ENCODE assay signal across 32 cellular contexts in the genomic region with DNA sequence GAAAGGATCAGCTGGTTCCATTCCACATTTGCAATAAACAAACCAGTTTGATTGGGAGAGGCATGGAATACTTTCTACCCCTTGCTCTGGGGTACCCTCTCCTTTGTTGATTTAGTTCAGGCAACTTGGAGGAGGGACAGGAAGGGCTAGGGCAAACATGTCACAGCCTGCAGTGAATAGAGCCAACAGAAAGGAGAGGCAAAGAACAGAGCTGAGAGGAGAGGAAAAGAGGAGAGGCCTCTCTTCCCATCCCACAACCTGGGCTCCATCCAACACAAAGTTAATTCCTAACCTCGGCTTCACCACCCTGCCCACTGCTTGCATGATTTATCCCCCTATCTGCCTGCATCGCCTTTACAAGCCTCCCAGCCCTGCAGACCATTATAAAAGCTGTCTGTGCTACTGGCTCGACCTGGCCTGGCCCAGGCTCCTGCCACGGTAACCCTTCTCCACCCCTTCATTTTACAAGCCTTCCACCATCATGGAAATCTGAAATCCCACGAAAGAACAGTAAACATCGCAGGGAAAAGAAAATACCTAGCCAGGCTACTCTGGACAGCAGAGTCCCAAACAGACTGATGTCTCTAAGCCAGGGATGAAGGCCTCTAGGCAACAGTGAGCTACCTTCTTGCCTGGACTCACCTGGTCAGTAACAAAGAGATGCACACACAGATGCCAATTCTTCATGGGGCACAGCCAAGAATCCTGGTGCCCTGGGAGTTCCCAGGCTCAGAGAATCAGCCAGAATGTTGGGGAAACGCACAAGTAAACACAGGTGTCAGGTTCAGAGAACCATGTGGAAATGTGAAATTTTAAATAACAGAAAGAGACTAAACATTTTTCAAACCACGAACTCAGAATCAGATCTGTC. TPM values are rescaled to one million over a fixed set of nuclear protein-coding genes. Genes with fewer than 3 reads are reported as not detected.
DNase-seq lines count a peak whose midpoint lies in the region; ATAC-seq and TF ChIP-seq lines count a peak whose summit lies in the region.
"Had no signal": no experiment of that assay in that cellular context is flagged by ENCODE, and none has a peak within 500 bp of the region (broad histone marks: within the 10 kb centered on the region; RNA-seq: fewer than 3 reads in every experiment).

No MANE protein-coding gene starts in this region.

- H3K9me3 ChIP-seq in colonic mucosa (no peaks in the 10 kb centered on the region), liver (ENCODE audit: control insufficient read depth in 4 of 4, low read length in 3 of 4) (no peaks in the 10 kb centered on the region), upper lobe of right lung (no peaks in the 10 kb centered on the region), Peyer's patch (no peaks in the 10 kb centered on the region), tibial artery (no peaks in the 10 kb centered on the region)
- H3K9me3 ChIP-seq: BLaER1, MG63, ovary, right atrium auricular region, SJCRH30, spleen had no signal

- no peaks in the 10 kb centered on the region for H3K36me3 ChIP-seq in colonic mucosa
- no peaks in the 10 kb centered on the region for H3K36me3 ChIP-seq in liver (ENCODE audit: control insufficient read depth in 4 of 4, insufficient read depth in 3 of 4, low read depth in 1 of 4, low read length in 3 of 4)
- no peaks in the 10 kb centered on the region for H3K36me3 ChIP-seq in upper lobe of right lung
- H3K36me3 ChIP-seq in Peyer's patch: peaks cover 0 to 5% (median 0%) of the 10 kb centered on the region in 3 donors
- no peaks in the 10 kb centered on the region for H3K36me3 ChIP-seq in tibial artery
- H3K36me3 ChIP-seq: BLaER1, cardiac muscle cell, MG63, ovary, right atrium auricular region, SJCRH30 had no signal

- peak; percentile 20 for ATAC-seq in Right ventricle myocardium superior (ENCODE audit: poor library complexity)
- no peak for ATAC-seq in Right ventricle myocardium inferior
- ATAC-seq in upper lobe of right lung: peak; percentile 33
- ATAC-seq: T-cell had no signal

- TF ChIP-seq CTCF in colonic mucosa (IDR thresholded peaks at IDR 0.05): no peak
- TF ChIP-seq CTCF in liver (IDR thresholded peaks at IDR 0.05; ENCODE audit: low read depth, low read length, missing input control): peak; percentile 9
- no peak for TF ChIP-seq CTCF in upper lobe of right lung (IDR thresholded peaks at IDR 0.05)
- peak in 3 of 6 experiments; percentile 26 to 29 (median 27) for TF ChIP-seq CTCF in Peyer's patch (IDR thresholded peaks at IDR 0.05)
- no peak for TF ChIP-seq CTCF in tibial artery (IDR thresholded peaks at IDR 0.05)

- H3K9ac ChIP-seq in colonic mucosa (ENCODE audit: low read depth in 2 of 2, low read length in 2 of 2) (peak overlapping the region in 1 of 2 donors; percentile 76), liver (ENCODE audit: low read depth in 1 of 2, low read length in 2 of 2) (no peak overlapping the region)

- 30% methylated on average over 8 of the region's 8 CpGs for WGBS in liver

- H3K4me1 ChIP-seq in colonic mucosa (peaks cover 12% of the 10 kb centered on the region), liver (ENCODE audit: control insufficient read depth in 4 of 4, insufficient read depth in 4 of 4, low read length in 3 of 4) (peaks cover 2 to 42% (median 27%) of the 10 kb centered on the region in 4 donors), upper lobe of right lung (peaks cover 16% of the 10 kb centered on the region), Peyer's patch (peaks cover 0 to 31% (median 0%) of the 10 kb centered on the region in 4 donors), tibial artery (peaks cover 0 to 13% (median 4%) of the 10 kb centered on the region in 4 donors)
- H3K4me1 ChIP-seq: SJCRH30, spleen had no signal

- DNase-seq in Right ventricle myocardium superior (no peak), Right ventricle myocardium inferior (ENCODE audit: missing footprints) (no peak), colonic mucosa (peak; percentile 89), upper lobe of right lung (no peak), cerebellar nuclear complex (lab: John Stamatoyannopoulos, UW) (no peak), Peyer's patch (no peak), tibial artery (no peak)
- DNase-seq: activated CD4-positive, alpha-beta T cell treated with anti-CD3 and anti-CD28 coated beads, Interleukin-2, amount 50 U/mL, for 48 hours; activated CD4-positive, CD25-positive, alpha-beta regulatory T cell; activated naive CD4-positive, alpha-beta T cell treated with Interleukin-2 at 50 U/mL for 16 hours; amygdala; Calu3; endodermal cell; KG1; MG63; NCI-H2081; NK-92 treated with Interleukin-12 subunit alpha and Interleukin-12 subunit beta, amount 100 ng/mL, for 24 hours; ovary; PC-9; SJCRH30; spleen; stimulated activated CD4-positive, alpha-beta T cell treated with anti-CD3 and anti-CD28 coated beads, Interleukin-2, amount 100 ng/mL, for 48 hours; T-cell had no signal

- peak; percentile 44 to 59 for TF ChIP-seq RAD21 in liver (IDR thresholded peaks at IDR 0.05)

- intact Hi-C loops in Right ventricle myocardium superior (cut with DNase I): loop anchor here (5.0 kb wide), 1 partner anchor 40 kb away; no protein-coding TSS in a partner anchor
- intact Hi-C loops in Right ventricle myocardium inferior (cut with DNase I): no loop called here
- intact Hi-C loops in colonic mucosa (cut with DNase I): loop anchor here (5.0 kb wide), 1 partner anchor 45 kb away; no protein-coding TSS in a partner anchor
- intact Hi-C loops in upper lobe of right lung (cut with DNase I): no loop called here
- intact Hi-C loops in tibial artery (cut with DNase I; ENCODE audit: low total_unique reads): no loop called here

- H3K27ac ChIP-seq in colonic mucosa: peak overlapping the region; percentile 77
- peak overlapping the region; percentile 41 to 57 for H3K27ac ChIP-seq in liver (ENCODE audit: low read depth in 1 of 2, low read length in 2 of 2)
- no peak overlapping the region for H3K27ac ChIP-seq in upper lobe of right lung
- peak overlapping the region in 1 of 4 donors; percentile 26 for H3K27ac ChIP-seq in Peyer's patch
- H3K27ac ChIP-seq in tibial artery: no peak overlapping the region
- H3K27ac ChIP-seq: BLaER1, cardiac muscle cell, ovary, PC-9, right atrium auricular region, SJCRH30, spleen had no signal

- TF ChIP-seq POLR2A in Peyer's patch (IDR thresholded peaks at IDR 0.05): no peak

- no peaks in the 10 kb centered on the region for H3K27me3 ChIP-seq in colonic mucosa
- H3K27me3 ChIP-seq in liver (ENCODE audit: control insufficient read depth in 4 of 4, insufficient read depth in 4 of 4, low read length in 3 of 4): no peaks in the 10 kb centered on the region
- H3K27me3 ChIP-seq in upper lobe of right lung: no peaks in the 10 kb centered on the region
- no peaks in the 10 kb centered on the region for H3K27me3 ChIP-seq in Peyer's patch
- H3K27me3 ChIP-seq in tibial artery: no peaks in the 10 kb centered on the region
- H3K27me3 ChIP-seq: BLaER1, cardiac muscle cell, MG63, ovary, right atrium auricular region, SJCRH30, spleen had no signal

- H3K4me3 ChIP-seq in colonic mucosa (no peak overlapping the region), liver (ENCODE audit: low read depth in 1 of 3, low read length in 3 of 3) (no peak overlapping the region), upper lobe of right lung (no peak overlapping the region), Peyer's patch (no peak overlapping the region), tibial artery (no peak overlapping the region)
- H3K4me3 ChIP-seq: BLaER1, cardiac muscle cell, lung, MG63, ovary, PC-9, right atrium auricular region, SJCRH30, spleen had no signal

TF ChIP-seq in liver, 16 proteins besides CTCF, POLR2A, EP300 and RAD21 (continues in another document):
- TF ChIP-seq EGR1 (IDR thresholded peaks at IDR 0.05; ENCODE audit: low read depth in 2 of 2) (peak in 1 of 2 donors; percentile 29), HNF4A (conservative IDR thresholded peaks at IDR 0.05) (peak in 1 of 2 donors; percentile 51)

RNA-seq across cellular contexts. Expression of a gene that starts 43.6 kb away (rescaled TPM):
- total RNA-seq in Right ventricle myocardium superior: 7.5 TPM
- 9.7 TPM for total RNA-seq in Right ventricle myocardium inferior
- total RNA-seq in colonic mucosa: 10 to 100 TPM; 30.7 to 51.1 TPM
- total RNA-seq in liver: 10 to 100 TPM; 11.8 to 13.5 TPM
- 1 to 10 TPM; 6.1 to 8.0 TPM for polyA plus RNA-seq in liver
- 14.3 TPM for total RNA-seq in upper lobe of right lung
- total RNA-seq in Peyer's patch: 10 to 100 TPM; 28.1 to 91.6 (median 67.2) TPM

RNA-seq across cellular contexts. Expression of a gene that starts 52.8 kb away (rescaled TPM):
- total RNA-seq in Right ventricle myocardium superior: 1.4 TPM
- 0.87 TPM for total RNA-seq in Right ventricle myocardium inferior
- 10 to 100 TPM in 1 of 2 donors, 1 to 10 TPM in 1; 4.7 to 13.8 TPM for total RNA-seq in colonic mucosa
- total RNA-seq in liver: 1 to 10 TPM in 1 of 2 donors, under 1 TPM in 1; 0.23 to 2.4 TPM
- under 1 TPM; 0.38 to 0.94 TPM for polyA plus RNA-seq in liver
- total RNA-seq in upper lobe of right lung: 3.1 TPM
- 100 to 1,000 TPM in 1 of 4 donors, 10 to 100 TPM in 2, 1 to 10 TPM in 1; 5.0 to 111 (median 62.8) TPM for total RNA-seq in Peyer's patch
- polyA plus RNA-seq: cardiac muscle cell had no signal

RNA-seq across cellular contexts. Expression of a gene that starts 56.3 kb away (rescaled TPM):
- not detected for total RNA-seq in Right ventricle myocardium superior
- not detected for total RNA-seq in Right ventricle myocardium inferior
- total RNA-seq in colonic mucosa: 100 to 1,000 TPM in 1 of 2 donors, 10 to 100 TPM in 1; 82.2 to 103 TPM
- total RNA-seq in liver: 1 to 10 TPM in 1 of 2 donors, under 1 TPM in 1; 0.75 to 2.4 TPM
- under 1 TPM; 0.51 to 0.82 TPM for polyA plus RNA-seq in liver
- 0.69 TPM for total RNA-seq in upper lobe of right lung
- total RNA-seq in Peyer's patch: 100 to 1,000 TPM in 1 of 4 donors, 10 to 100 TPM in 3; 14.0 to 124 (median 71.1) TPM
- total RNA-seq: cardiac muscle cell, Daoy, NCI-H460, PC-9, right atrium auricular region, SJCRH30, spleen, ureter had no signal
- polyA plus RNA-seq: cardiac muscle cell, neural cell had no signal

RNA-seq across cellular contexts. Expression of a gene that starts 59.7 kb away (rescaled TPM):
- total RNA-seq in Right ventricle myocardium superior: 69.3 TPM
- total RNA-seq in Right ventricle myocardium inferior: 72.7 TPM
- 10 to 100 TPM; 80.7 to 98.2 TPM for total RNA-seq in colonic mucosa
- total RNA-seq in liver: 10 to 100 TPM; 16.5 to 39.8 TPM
- 10 to 100 TPM; 16.7 to 26.5 TPM for polyA plus RNA-seq in liver
- 64.0 TPM for total RNA-seq in upper lobe of right lung
- total RNA-seq in Peyer's patch: 10 to 100 TPM; 14.0 to 94.0 (median 77.4) TPM

Comparison
In these comparisons a context has a peak if more than half of its experiments do, and no peak if none do; other contexts are left out.
1. intact Hi-C loops: an anchor here in Right ventricle myocardium superior (5.0 kb wide) and colonic mucosa (5.0 kb wide); none called in Right ventricle myocardium inferior, upper lobe of right lung and tibial artery.
2. H3K27ac ChIP-seq: peak in colonic mucosa (single experiment) and liver (2 of 2); none in upper lobe of right lung (single experiment) and tibial artery (0 of 2).